15 cellular contexts compared by ENCODE assay signal in the genomic region with DNA sequence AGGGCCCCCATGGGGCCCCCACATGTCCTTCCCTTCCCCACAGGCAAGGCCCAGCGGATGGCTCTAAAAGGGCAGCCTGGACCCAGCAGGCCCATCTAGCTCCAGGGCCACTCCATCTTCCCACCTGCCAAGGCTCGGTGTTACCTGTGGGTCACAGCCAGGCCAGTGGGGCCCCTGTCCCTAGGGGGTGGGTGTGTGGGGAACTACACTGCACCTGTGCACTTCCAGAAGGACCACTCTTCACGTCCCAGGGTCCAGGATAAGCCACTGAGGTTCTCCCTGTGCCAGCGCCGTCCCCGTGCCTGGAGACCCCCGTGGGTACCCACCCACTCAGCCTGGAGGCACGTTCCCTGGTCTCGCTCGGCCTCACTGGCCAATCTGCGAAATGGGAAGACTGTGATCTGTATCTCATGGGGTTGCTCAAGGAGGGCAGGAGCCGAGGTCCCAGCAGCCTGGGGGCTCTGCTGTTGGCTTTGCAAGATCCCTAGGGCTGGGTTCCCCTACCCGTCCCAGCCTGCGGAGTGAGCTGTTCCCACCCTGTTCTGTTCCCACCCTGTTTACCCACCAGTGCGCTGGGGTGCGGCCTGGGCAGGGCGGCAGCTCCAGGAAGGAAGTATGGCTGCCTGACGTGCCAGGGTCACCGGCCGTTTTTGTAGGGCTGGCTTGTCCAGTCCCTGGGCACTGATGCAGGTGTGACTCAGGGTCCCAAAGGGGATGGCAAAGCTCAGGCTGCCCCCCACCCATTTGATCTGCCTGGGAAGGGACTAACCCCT. TPM values are rescaled to one million over a fixed set of nuclear protein-coding genes. Genes with fewer than 3 reads are reported as not detected.
A peak's percentile ranks its signal among the peaks of the same experiment; 100 is the strongest.
DNase-seq lines count a peak whose midpoint lies in the region; ATAC-seq and TF ChIP-seq lines count a peak whose summit lies in the region.
"Had no signal": no experiment of that assay in that cellular context is flagged by ENCODE, and none has a peak within 500 bp of the region (broad histone marks: within the 10 kb centered on the region; RNA-seq: fewer than 3 reads in every experiment).

No MANE protein-coding gene starts in this region.

- H3K18ac ChIP-seq in neuronal stem cell (ENCODE audit: low read length), result peak overlapping the region; percentile 19

- H3K4me2 ChIP-seq in neuronal stem cell (ENCODE audit: insufficient read depth, low read length, poor library complexity, severe bottlenecking) (no peak overlapping the region), GM23338 (no peak overlapping the region)
- H3K4me2 ChIP-seq: SK-N-SH had no signal

- ATAC-seq in left cardiac atrium, result peak in 1 of 2 donors; percentile 10
- ATAC-seq in GM23338, result no peak
- no peak for ATAC-seq in HG03280 (IDR thresholded peaks at IDR 0.05; ENCODE audit: unreplicated experiment)
- ATAC-seq: PC-3; stimulated activated naive CD8-positive, alpha-beta T cell treated with anti-CD3 and anti-CD28 coated beads, Interleukin-15, Interleukin-2, amounts not matched to agents 100 U/mL and 50 U/mL, for 24 hours had no signal

- H2AFZ ChIP-seq in neuronal stem cell (ENCODE audit: low read length) (no peak overlapping the region), GM23338 (no peak overlapping the region)

- peak overlapping the region; percentile 35 for H2BK15ac ChIP-seq in neuronal stem cell (ENCODE audit: low read length)

- TF ChIP-seq CTCF in adrenal gland (IDR thresholded peaks at IDR 0.05) (no peak), GM23338 (conservative IDR thresholded peaks at IDR 0.05; ENCODE audit: low read depth in 2 of 2) (no peak)

- H3K4me1 ChIP-seq in adrenal gland (replicated peaks in 1 of 2) (peaks cover 47 to 76% of the 10 kb centered on the region in 2 donors), neuronal stem cell (ENCODE audit: control insufficient read depth in 2 of 2, insufficient read depth in 1 of 2, low read depth in 1 of 2, low read length in 2 of 2) (peaks cover 5 to 8% of the 10 kb centered on the region in 2 donors), GM23338 (ENCODE audit: insufficient read depth) (peaks cover 7% of the 10 kb centered on the region; the same call in 1 of the 2 replicates)

- H3K9me3 ChIP-seq in adrenal gland (replicated peaks in 1 of 3) (no peaks in the 10 kb centered on the region), neuronal stem cell (replicated peaks in 1 of 2; ENCODE audit: control insufficient read depth in 2 of 2, insufficient read depth in 1 of 2, low read depth in 1 of 2, low read length in 2 of 2) (no peaks in the 10 kb centered on the region)
- H3K9me3 ChIP-seq: SK-N-SH had no signal

- peaks cover 7% of the 10 kb centered on the region for H3K36me3 Mint-ChIP-seq in GM23338 (ENCODE audit: low read depth)
- H3K36me3 Mint-ChIP-seq: activated naive CD4-positive, alpha-beta T cell treated with anti-CD3 and anti-CD28 coated beads, Interleukin-2, amount 50 U/mL, for 24 hours had no signal

- intact Hi-C loops in adrenal gland (cut with DNase I) (no loop called here), left cardiac atrium (cut with DNase I) (no loop called here)

- H3K36me3 ChIP-seq in adrenal gland (replicated peaks in 1 of 2) (peaks cover 0 to 20% of the 10 kb centered on the region in 2 donors), neuronal stem cell (replicated peaks in 1 of 2; ENCODE audit: control insufficient read depth in 2 of 2, insufficient read depth in 2 of 2, low read length in 2 of 2) (peaks cover 0 to 13% of the 10 kb centered on the region in 2 donors), GM23338 (ENCODE audit: insufficient read depth) (no peaks in the 10 kb centered on the region)

- no peak for TF ChIP-seq POLR2A in adrenal gland (IDR thresholded peaks at IDR 0.05)

- H3K27me3 ChIP-seq in adrenal gland (no peaks in the 10 kb centered on the region), neuronal stem cell (ENCODE audit: control insufficient read depth in 3 of 3, insufficient read depth in 3 of 3, low read depth in 1 of 3, low read length in 3 of 3) (peaks cover 0 to 12% (median 0%) of the 10 kb centered on the region in 3 experiments), GM23338 (ENCODE audit: insufficient read depth) (peaks cover 6% of the 10 kb centered on the region; the same call in 1 of the 2 replicates)

- H3K79me1 ChIP-seq in neuronal stem cell (ENCODE audit: low read depth, low read length), result peaks cover 1% of the 10 kb centered on the region

- H3K9ac ChIP-seq in neuronal stem cell (ENCODE audit: low read depth, low read length, poor library complexity), result no peak overlapping the region
- H3K9ac ChIP-seq: SK-N-SH had no signal

- no peak overlapping the region for H3K14ac ChIP-seq in neuronal stem cell (ENCODE audit: low read length)

- no peak overlapping the region for H3K4ac ChIP-seq in neuronal stem cell (ENCODE audit: low read length)

- H2BK12ac ChIP-seq in neuronal stem cell (ENCODE audit: low read length), result no peak overlapping the region

- WGBS in adrenal gland, 4 donors, result 71 to 83% (median 74%) methylated on average over 10 to 20 of the region's 20 CpGs
- WGBS in neuronal stem cell (ENCODE audit: extremely low coverage in 2 of 2, insufficient read length in 2 of 2, insufficient replicate concordance in 1 of 2), 2 donors, result no CpG with 5 or more reads among the region's 20 CpGs

- H3K27ac Mint-ChIP-seq in GM23338, result no peak overlapping the region
- H3K27ac Mint-ChIP-seq: activated CD4-positive, alpha-beta T cell treated with anti-CD3 and anti-CD28 coated beads, Interleukin-2, amount 10 ng/mL, durations not matched to agents 24 days and 14 days; activated naive CD4-positive, alpha-beta T cell treated with anti-CD3 and anti-CD28 coated beads, Interleukin-2, amount 50 U/mL, for 24 hours had no signal

- no peak overlapping the region for H2BK5ac ChIP-seq in neuronal stem cell (ENCODE audit: low read length)

- peak in 6 of 7 donors; percentile 7 to 43 (median 26) for DNase-seq in adrenal gland
- DNase-seq in left cardiac atrium, result peak; percentile 62
- DNase-seq in neuronal stem cell (ENCODE audit: low spot score), result no peak
- peak; percentile 83 for DNase-seq in ureter (ENCODE audit: low spot score)
- DNase-seq in DMS 273 (lab: John Stamatoyannopoulos, UW; ENCODE audit: unreplicated experiment), result no peak
- no peak for DNase-seq in GM23338 (ENCODE audit: low spot score)
- DNase-seq: activated CD4-positive, alpha-beta T cell treated with anti-CD3 and anti-CD28 coated beads, Interleukin-2, amount 10 ng/mL, durations not matched to agents 24 days and 14 days; activated T-cell treated with anti-CD3 and anti-CD28 coated beads for 4 hours; NCI-H2029; PC-3; SK-N-SH; stimulated activated naive CD8-positive, alpha-beta T cell treated with anti-CD3 and anti-CD28 coated beads, Interleukin-15, Interleukin-2, amounts not matched to agents 100 U/mL and 50 U/mL, for 24 hours had no signal

- H3K9me2 ChIP-seq in GM23338 (ENCODE audit: insufficient read depth), result no peaks in the 10 kb centered on the region
- H3K9me2 ChIP-seq: SK-N-SH had no signal

- H3K23ac ChIP-seq in neuronal stem cell (ENCODE audit: low read depth, low read length, poor library complexity), result no peak overlapping the region

- H3K9me3 Mint-ChIP-seq in GM23338, result peaks cover 2% of the 10 kb centered on the region; the same call in 1 of the 3 replicates
- H3K9me3 Mint-ChIP-seq: activated CD4-positive, alpha-beta T cell treated with anti-CD3 and anti-CD28 coated beads, Interleukin-2, amount 10 ng/mL, durations not matched to agents 24 days and 14 days; activated naive CD4-positive, alpha-beta T cell treated with anti-CD3 and anti-CD28 coated beads, Interleukin-2, amount 50 U/mL, for 24 hours; brain had no signal

- no peak overlapping the region for H4K8ac ChIP-seq in neuronal stem cell (ENCODE audit: low read depth, low read length)

- H3K4me1 Mint-ChIP-seq in GM23338, result peaks cover 27% of the 10 kb centered on the region

- no peaks in the 10 kb centered on the region for H3K79me2 ChIP-seq in GM23338 (replicated peaks; ENCODE audit: insufficient read depth)

- 0 out of 2 replicates have a peak, but pooled peaks cover 6% of the 10 kb centered on the region for H3F3A ChIP-seq in GM23338 (replicated peaks; ENCODE audit: low read depth)

- H3K4me3 Mint-ChIP-seq in GM23338, result no peak overlapping the region
- H3K4me3 Mint-ChIP-seq: activated CD4-positive, alpha-beta T cell treated with anti-CD3 and anti-CD28 coated beads, Interleukin-2, amount 10 ng/mL, durations not matched to agents 24 days and 14 days; activated naive CD4-positive, alpha-beta T cell treated with anti-CD3 and anti-CD28 coated beads, Interleukin-2, amount 50 U/mL, for 24 hours had no signal

- H4K20me1 ChIP-seq in GM23338 (replicated peaks; ENCODE audit: insufficient read depth), result no peaks in the 10 kb centered on the region

- no peak overlapping the region for H2BK120ac ChIP-seq in neuronal stem cell (ENCODE audit: low read depth, low read length)

- H4K91ac ChIP-seq in neuronal stem cell (ENCODE audit: low read depth, low read length, poor library complexity), result no peak overlapping the region

- H3K4me3 ChIP-seq in adrenal gland, result peak overlapping the region in 1 of 4 donors; percentile 26
- no peak overlapping the region for H3K4me3 ChIP-seq in neuronal stem cell (ENCODE audit: low read length in 2 of 2)
- H3K4me3 ChIP-seq in GM23338, result no peak overlapping the region

- H2AK5ac ChIP-seq in neuronal stem cell (ENCODE audit: low read depth, low read length), result peak overlapping the region; percentile 81

- peaks cover 6% of the 10 kb centered on the region for H3K27me3 Mint-ChIP-seq in GM23338 (ENCODE audit: insufficient read depth, low read depth, poor library complexity)
- H3K27me3 Mint-ChIP-seq: activated naive CD4-positive, alpha-beta T cell treated with anti-CD3 and anti-CD28 coated beads, Interleukin-2, amount 50 U/mL, for 24 hours had no signal

- H3K27ac ChIP-seq in adrenal gland (peak overlapping the region; percentile 52 to 98 (median 95)), neuronal stem cell (replicated peaks; ENCODE audit: low read length) (no peak overlapping the region), GM23338 (ENCODE audit: low read depth) (no peak overlapping the region)

TF ChIP-seq in GM23338, 12 proteins besides CTCF, POLR2A, EP300 and RAD21 (continues in another document):
- TF ChIP-seq JUNB (IDR thresholded peaks at IDR 0.05; ENCODE audit: unreplicated experiment) (no peak), CREB1 (CRISPR knock-in tag; IDR thresholded peaks at IDR 0.05; ENCODE audit: low read depth) (no peak)

RNA-seq across cellular contexts. Expression of a gene that starts 4.6 kb away (rescaled TPM):
- total RNA-seq in adrenal gland (10 to 100 TPM; 31.6 to 75.3 (median 42.2) TPM), left cardiac atrium (10 to 100 TPM; 11.8 to 12.7 TPM), ureter (46.0 TPM)
- polyA plus RNA-seq in adrenal gland (10 to 100 TPM in 2 of 3 donors, 1 to 10 TPM in 1; 3.4 to 34.0 (median 33.5) TPM), GM23338 (2016; fragmentation: Nextera tagmentation; extraction: Ambion mirVana) (2.2 and 2.3 TPM in 2 replicates)
- 2.1 TPM for polyA plus RNA-seq in neuronal stem cell (2013, experiment 1 of 2)
- 2.0 TPM for polyA plus RNA-seq in neuronal stem cell (2013, experiment 2 of 2)
- 8.6 and 12.8 TPM in 2 replicates for total RNA-seq in GM23338 (2014; rRNA removed; shearing (Covaris generic))

Comparison
In these comparisons a context has a peak if more than half of its experiments do, and no peak if none do; other contexts are left out.
1. DNase-seq: peak in adrenal gland (6 of 7), left cardiac atrium (single experiment) and ureter (single experiment); none in neuronal stem cell (single experiment), DMS 273 (single experiment) and GM23338 (single experiment).
2. H3K27ac ChIP-seq: peak in adrenal gland (5 of 5); none in neuronal stem cell (single experiment) and GM23338 (single experiment).